In the genomic region with DNA sequence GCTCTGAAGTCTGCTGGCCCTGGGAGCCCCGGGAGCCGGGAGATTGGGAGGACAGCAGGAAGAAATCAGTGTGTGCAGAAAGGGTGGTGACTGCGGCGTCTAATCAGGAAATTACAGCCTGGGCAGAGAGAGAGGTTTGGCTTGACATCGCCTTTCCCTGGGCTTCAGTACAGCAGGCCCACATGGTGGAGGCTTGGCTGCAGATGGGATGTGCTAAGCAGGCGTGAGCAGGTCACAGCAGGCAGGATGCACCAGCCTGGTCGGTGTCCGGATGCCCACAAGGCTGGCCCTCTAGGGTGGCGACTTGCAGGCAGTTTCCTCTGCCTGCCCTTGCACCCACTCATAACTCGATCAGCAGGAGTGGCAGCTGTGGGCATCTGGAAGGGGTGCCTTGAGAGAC, we compare ENCODE assay signal across 1 cellular context.
TF ChIP-seq lines count a peak whose summit lies in the region.

No MANE protein-coding gene starts in this region.

TF ChIP-seq in GM23338, 12 proteins besides CTCF, POLR2A, EP300 and RAD21 (continued from another document):
- TF ChIP-seq, protein P1, sequence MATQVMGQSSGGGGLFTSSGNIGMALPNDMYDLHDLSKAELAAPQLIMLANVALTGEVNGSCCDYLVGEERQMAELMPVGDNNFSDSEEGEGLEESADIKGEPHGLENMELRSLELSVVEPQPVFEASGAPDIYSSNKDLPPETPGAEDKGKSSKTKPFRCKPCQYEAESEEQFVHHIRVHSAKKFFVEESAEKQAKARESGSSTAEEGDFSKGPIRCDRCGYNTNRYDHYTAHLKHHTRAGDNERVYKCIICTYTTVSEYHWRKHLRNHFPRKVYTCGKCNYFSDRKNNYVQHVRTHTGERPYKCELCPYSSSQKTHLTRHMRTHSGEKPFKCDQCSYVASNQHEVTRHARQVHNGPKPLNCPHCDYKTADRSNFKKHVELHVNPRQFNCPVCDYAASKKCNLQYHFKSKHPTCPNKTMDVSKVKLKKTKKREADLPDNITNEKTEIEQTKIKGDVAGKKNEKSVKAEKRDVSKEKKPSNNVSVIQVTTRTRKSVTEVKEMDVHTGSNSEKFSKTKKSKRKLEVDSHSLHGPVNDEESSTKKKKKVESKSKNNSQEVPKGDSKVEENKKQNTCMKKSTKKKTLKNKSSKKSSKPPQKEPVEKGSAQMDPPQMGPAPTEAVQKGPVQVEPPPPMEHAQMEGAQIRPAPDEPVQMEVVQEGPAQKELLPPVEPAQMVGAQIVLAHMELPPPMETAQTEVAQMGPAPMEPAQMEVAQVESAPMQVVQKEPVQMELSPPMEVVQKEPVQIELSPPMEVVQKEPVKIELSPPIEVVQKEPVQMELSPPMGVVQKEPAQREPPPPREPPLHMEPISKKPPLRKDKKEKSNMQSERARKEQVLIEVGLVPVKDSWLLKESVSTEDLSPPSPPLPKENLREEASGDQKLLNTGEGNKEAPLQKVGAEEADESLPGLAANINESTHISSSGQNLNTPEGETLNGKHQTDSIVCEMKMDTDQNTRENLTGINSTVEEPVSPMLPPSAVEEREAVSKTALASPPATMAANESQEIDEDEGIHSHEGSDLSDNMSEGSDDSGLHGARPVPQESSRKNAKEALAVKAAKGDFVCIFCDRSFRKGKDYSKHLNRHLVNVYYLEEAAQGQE (IDR thresholded peaks at IDR 0.05; ENCODE audit: unreplicated experiment): no peak
- TF ChIP-seq, protein P2, sequence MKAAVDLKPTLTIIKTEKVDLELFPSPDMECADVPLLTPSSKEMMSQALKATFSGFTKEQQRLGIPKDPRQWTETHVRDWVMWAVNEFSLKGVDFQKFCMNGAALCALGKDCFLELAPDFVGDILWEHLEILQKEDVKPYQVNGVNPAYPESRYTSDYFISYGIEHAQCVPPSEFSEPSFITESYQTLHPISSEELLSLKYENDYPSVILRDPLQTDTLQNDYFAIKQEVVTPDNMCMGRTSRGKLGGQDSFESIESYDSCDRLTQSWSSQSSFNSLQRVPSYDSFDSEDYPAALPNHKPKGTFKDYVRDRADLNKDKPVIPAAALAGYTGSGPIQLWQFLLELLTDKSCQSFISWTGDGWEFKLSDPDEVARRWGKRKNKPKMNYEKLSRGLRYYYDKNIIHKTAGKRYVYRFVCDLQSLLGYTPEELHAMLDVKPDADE (IDR thresholded peaks at IDR 0.05): no peak
